20 cellular contexts compared by ENCODE assay signal in genomic region chr14:35898217-35898775, GRCh38.
A peak's percentile ranks its signal among the peaks of the same experiment; 100 is the strongest.
DNase-seq lines count a peak whose midpoint lies in the region; ATAC-seq and TF ChIP-seq lines count a peak whose summit lies in the region.
"Had no signal": no experiment of that assay in that cellular context is flagged by ENCODE, and none has a peak within 500 bp of the region (broad histone marks: within the 10 kb centered on the region; RNA-seq: fewer than 3 reads in every experiment).

No MANE protein-coding gene starts in this region.

- ATAC-seq in HG02798 (IDR thresholded peaks at IDR 0.05; ENCODE audit: poor library complexity, unreplicated experiment), result no peak
- ATAC-seq: naive thymus-derived CD4-positive, alpha-beta T cell; pancreas; stimulated activated naive CD8-positive, alpha-beta T cell treated with anti-CD3 and anti-CD28 coated beads, Interleukin-15, Interleukin-2, amounts not matched to agents 100 U/mL and 50 U/mL, for 24 hours had no signal

- no peaks in the 10 kb centered on the region for H3K36me3 ChIP-seq in Caco-2 (ENCODE audit: control insufficient read depth, insufficient read depth, low read length)
- H3K36me3 ChIP-seq: adrenal gland, esophagus squamous epithelium, pancreas, upper lobe of left lung had no signal

- H3K4me1 Mint-ChIP-seq in Caco-2 (ENCODE audit: low read depth, unreplicated experiment), result no peaks in the 10 kb centered on the region
- H3K4me1 Mint-ChIP-seq: B cell; naive thymus-derived CD4-positive, alpha-beta T cell had no signal

- no peak overlapping the region for H3K27ac Mint-ChIP-seq in Caco-2 (ENCODE audit: unreplicated experiment)
- H3K27ac Mint-ChIP-seq: activated T-helper 2 cell treated with anti-CD3 and anti-CD28 coated beads, Interferon-gamma antibody, Interleukin-2, Interleukin-4, amounts not matched to agents 10 μg/mL and 5 μg/mL and 100 μg/mL, durations not matched to agents 14 hours and 24 hours and 36 hours; B cell; naive thymus-derived CD4-positive, alpha-beta T cell had no signal

- BruUV-seq in Caco-2 (replicated peaks; lab: Mats Ljungman, UMichigan), result no TSS peak

- TF ChIP-seq CTCF in Caco-2 (IDR thresholded peaks at IDR 0.05; ENCODE audit: insufficient read depth in 1 of 2, low read depth in 1 of 2, low read length in 1 of 2, severe bottlenecking in 1 of 2, unreplicated experiment in 1 of 2), result no peak

- DNase-seq in NCI-H82 treated with DMSO at 0.1 percent for 48 hours (lab: John Stamatoyannopoulos, UW; ENCODE audit: unreplicated experiment) (peak; percentile 18), superior temporal gyrus (ENCODE audit: extremely low spot score) (peak; percentile 70), Caco-2 (no peak), activated gamma-delta T cell (lab: John Stamatoyannopoulos, UW) (no peak)
- DNase-seq: activated CD4-positive, alpha-beta T cell treated with anti-CD3 and anti-CD28 coated beads for 48 hours; adrenal gland; effector memory CD4-positive, alpha-beta T cell; esophagus squamous epithelium; naive thymus-derived CD4-positive, alpha-beta T cell; NK-92 treated with Interleukin-12 subunit alpha and Interleukin-12 subunit beta, amount 100 ng/mL, for 24 hours; pancreas; stimulated activated CD4-positive, alpha-beta T cell treated with anti-CD3 and anti-CD28 coated beads, Interleukin-2, amount 100 ng/mL, for 24 hours; stimulated activated naive CD8-positive, alpha-beta T cell treated with anti-CD3 and anti-CD28 coated beads, Interleukin-15, Interleukin-2, amounts not matched to agents 100 U/mL and 50 U/mL, for 24 hours had no signal

- peaks cover 7% of the 10 kb centered on the region for H3K27me3 Mint-ChIP-seq in Caco-2 (ENCODE audit: insufficient read depth, unreplicated experiment)

- no peak overlapping the region for H3K4me3 Mint-ChIP-seq in Caco-2 (ENCODE audit: unreplicated experiment)
- H3K4me3 Mint-ChIP-seq: B cell; naive thymus-derived CD4-positive, alpha-beta T cell had no signal

- CTCF ChIA-PET in Caco-2 (lab: Charles Lee), result interaction anchor here (0.6 kb wide), 1 partner anchor 1687 kb away, joined by 3 read pairs; no protein-coding TSS in a partner anchor

- H3K9me3 ChIP-seq in Caco-2, result no peaks in the 10 kb centered on the region; the same call in 1 of the 2 replicates
- H3K9me3 ChIP-seq: adrenal gland, pancreas had no signal

- no peaks in the 10 kb centered on the region for H3K27me3 ChIP-seq in layer of hippocampus (ENCODE audit: control insufficient read depth, insufficient read depth, low read length)
- no peaks in the 10 kb centered on the region for H3K27me3 ChIP-seq in Caco-2 (replicated peaks; ENCODE audit: control insufficient read depth, insufficient read depth, low read length)
- H3K27me3 ChIP-seq: adrenal gland, esophagus squamous epithelium, pancreas, upper lobe of left lung had no signal

- H3K36me3 Mint-ChIP-seq in Caco-2 (ENCODE audit: insufficient read depth, unreplicated experiment), result no peaks in the 10 kb centered on the region

- H3K4me1 ChIP-seq in Caco-2, result no peaks in the 10 kb centered on the region
- H3K4me1 ChIP-seq: adrenal gland, esophagus squamous epithelium, pancreas, upper lobe of left lung had no signal

- intact Hi-C loops in Caco-2 (cut with micrococcal nuclease; ENCODE audit: unreplicated experiment), result no loop called here

- H3K27ac ChIP-seq in cingulate gyrus (ENCODE audit: low read depth, low read length) (peak overlapping the region; percentile 90), layer of hippocampus (ENCODE audit: low read depth, low read length) (peak overlapping the region; percentile 91)
- H3K27ac ChIP-seq: adrenal gland, esophagus squamous epithelium, pancreas, upper lobe of left lung had no signal

- H3K4me3 ChIP-seq in Caco-2 (ENCODE audit: low read depth, low read length), result no peak overlapping the region
- H3K4me3 ChIP-seq: adrenal gland, esophagus squamous epithelium, lung, pancreas, upper lobe of left lung had no signal

- peaks cover 33% of the 10 kb centered on the region for H3K9me3 Mint-ChIP-seq in Caco-2 (ENCODE audit: unreplicated experiment)

- POLR2A ChIA-PET in Caco-2 (lab: Charles Lee), result no interaction called here

Comparison
In these comparisons a context has a peak if more than half of its experiments do, and no peak if none do; other contexts are left out.
1. DNase-seq: peak in NCI-H82 treated with DMSO at 0.1 percent for 48 hours (single experiment) and superior temporal gyrus (single experiment); none in Caco-2 (0 of 2) and activated gamma-delta T cell (single experiment).